20 cellular contexts compared by ENCODE assay signal in the genomic region with DNA sequence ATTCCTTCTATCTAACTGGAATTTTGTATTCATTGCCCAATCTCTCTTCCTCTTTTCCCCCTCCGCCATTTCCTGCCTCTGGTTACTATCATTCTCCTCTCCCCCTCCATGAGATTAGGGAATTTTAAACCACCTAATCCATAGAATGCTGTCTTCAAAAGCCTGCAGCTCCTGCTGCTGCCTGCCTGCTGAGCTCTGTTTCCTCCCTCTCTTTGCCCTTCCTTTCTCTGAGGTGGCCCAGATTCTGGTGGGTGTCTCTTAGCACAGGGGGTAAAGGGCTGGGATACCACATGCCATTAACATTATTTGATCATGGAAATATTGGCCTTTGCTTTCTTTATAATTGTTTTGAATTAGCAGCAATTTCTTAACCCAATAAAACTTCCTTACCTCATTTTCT.
"Had no signal": no experiment of that assay in that cellular context is flagged by ENCODE, and none has a peak within 500 bp of the region (broad histone marks: within the 10 kb centered on the region; RNA-seq: fewer than 3 reads in every experiment).

No MANE protein-coding gene starts in this region.

- H3K9me3 ChIP-seq: ascending aorta, breast epithelium, gastroesophageal sphincter, heart left ventricle, lower lobe of right lung, thyroid gland had no signal

- H3K4me3 ChIP-seq: ascending aorta, breast epithelium, gastroesophageal sphincter, heart left ventricle, lower lobe of right lung, thyroid gland had no signal

- H3K36me3 ChIP-seq: ascending aorta, breast epithelium, gastroesophageal sphincter, heart left ventricle, lower lobe of right lung, thyroid gland had no signal

- H3K9me3 Mint-ChIP-seq: activated CD4-positive, alpha-beta T cell treated with anti-CD3 and anti-CD28 coated beads, Interleukin-2, amount 10 ng/mL, durations not matched to agents 7 days and 5 days; activated T-cell treated with anti-CD3 and anti-CD28 coated beads, Interleukin-2, amount 50 U/mL, for 4 hours had no signal

- H3K27me3 Mint-ChIP-seq: activated CD4-positive, alpha-beta T cell treated with anti-CD3 and anti-CD28 coated beads, Interleukin-2, amount 10 ng/mL, durations not matched to agents 7 days and 5 days; natural killer cell treated with Interleukin-12 subunit alpha and Interleukin-12 subunit beta and Interleukin-15 and Interleukin-18, amount 100 ng/mL, for 72 hours had no signal

- H3K4me1 Mint-ChIP-seq: activated CD4-positive, alpha-beta T cell treated with anti-CD3 and anti-CD28 coated beads, Interleukin-2, amount 10 ng/mL, durations not matched to agents 7 days and 5 days had no signal

- H3K4me3 Mint-ChIP-seq: activated CD4-positive, alpha-beta T cell treated with anti-CD3 and anti-CD28 coated beads, Interleukin-2, amount 10 ng/mL, durations not matched to agents 7 days and 5 days; activated CD8-positive, alpha-beta T cell treated with anti-CD3 and anti-CD28 coated beads, Interleukin-2, amount 10 ng/mL, durations not matched to agents 7 days and 5 days; activated T-cell treated with anti-CD3 and anti-CD28 coated beads, Interleukin-2, amount 50 U/mL, for 4 hours; natural killer cell treated with Interleukin-12 subunit alpha and Interleukin-12 subunit beta and Interleukin-15 and Interleukin-18, amount 100 ng/mL, for 72 hours had no signal

- H3K27ac ChIP-seq: ascending aorta, breast epithelium, gastroesophageal sphincter, heart left ventricle, lower lobe of right lung, thyroid gland had no signal

- H3K27ac Mint-ChIP-seq: activated CD4-positive, alpha-beta T cell treated with anti-CD3 and anti-CD28 coated beads, Interleukin-2, amount 10 ng/mL, durations not matched to agents 7 days and 5 days; activated CD8-positive, alpha-beta T cell treated with anti-CD3 and anti-CD28 coated beads, Interleukin-2, amount 10 ng/mL, durations not matched to agents 7 days and 5 days; natural killer cell treated with Interleukin-12 subunit alpha and Interleukin-12 subunit beta and Interleukin-15 and Interleukin-18, amount 100 ng/mL, for 72 hours had no signal

- H3K27me3 ChIP-seq: ascending aorta, breast epithelium, gastroesophageal sphincter, heart left ventricle, thyroid gland had no signal

- H3K4me1 ChIP-seq: ascending aorta, breast epithelium, gastroesophageal sphincter, heart left ventricle, lower lobe of right lung, thyroid gland had no signal

- DNase-seq: activated CD4-positive, alpha-beta T cell treated with anti-CD3 and anti-CD28 coated beads, Interleukin-2, amount 10 ng/mL, durations not matched to agents 7 days and 5 days; activated CD8-positive, alpha-beta T cell treated with anti-CD3 and anti-CD28 coated beads, Interleukin-2, amount 10 ng/mL, durations not matched to agents 7 days and 5 days; activated effector memory CD4-positive, alpha-beta T cell treated with Interleukin-2 at 50 U/mL for 16 hours; activated naive CD4-positive, alpha-beta T cell treated with anti-CD3 and anti-CD28 coated beads, Interleukin-2, amount 50 U/mL, for 16 hours; activated T-cell treated with anti-CD3 and anti-CD28 coated beads, Interleukin-2, amount 50 U/mL, for 4 hours; cerebellar nuclear complex; effector CD4-positive, alpha-beta T cell; heart left ventricle; left colon; lower lobe of right lung; occipital lobe; retina; stimulated activated naive CD4-positive, alpha-beta T cell; T-helper 1 cell; T-helper 9 cell; thyroid gland had no signal
